ENCODE assay signal across 21 cellular contexts in the genomic region with DNA sequence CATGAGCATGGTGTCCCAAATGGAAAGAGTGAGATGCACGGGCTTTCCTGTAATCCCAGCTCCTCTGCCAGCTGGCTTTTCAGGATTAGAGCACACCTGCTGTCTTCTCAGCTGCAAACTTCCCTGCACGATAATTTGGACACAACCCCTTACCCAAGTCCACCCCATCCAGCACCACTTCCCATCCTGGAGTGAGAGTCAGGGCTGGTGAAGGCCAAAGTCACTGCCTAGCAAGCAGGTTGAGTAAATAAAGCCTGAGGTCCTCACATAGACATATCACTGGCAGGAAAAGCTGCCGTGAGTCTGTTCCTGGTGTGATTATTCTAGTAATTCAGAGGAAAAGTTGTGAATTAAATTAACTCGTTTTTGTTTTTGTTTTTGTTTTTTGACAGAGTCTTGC.
"Had no signal": no experiment of that assay in that cellular context is flagged by ENCODE, and none has a peak within 500 bp of the region (broad histone marks: within the 10 kb centered on the region; RNA-seq: fewer than 3 reads in every experiment).

No MANE protein-coding gene starts in this region.

- FAIRE-seq: RCC 7860 had no signal

- H3K9ac ChIP-seq: SK-N-SH had no signal

- DNase-seq: KBM-7, MV-4-11, NCI-H1048, NCI-H1105, NCI-H1417 treated with DMSO at 0.1 percent for 48 hours, NCI-H1694 treated with DMSO at 0.1 percent for 48 hours, NCI-H1930, NCI-H2081, NCI-H2171 treated with DMSO at 0.1 percent for 48 hours, NCI-H345, NCI-H446 treated with DMSO at 0.1 percent for 48 hours, NCI-H510A treated with DMSO at 0.1 percent for 48 hours, NCI-H69, NCI-H774, Right ventricle myocardium superior, RPMI8226, SIG-M5, SK-N-SH, SW 1271, T-cell had no signal

- H3K9me3 ChIP-seq: SK-N-SH had no signal

- H3K4me2 ChIP-seq: SK-N-SH had no signal

- ATAC-seq: T-cell had no signal
